In genomic region chr2:225334524-225334923, GRCh38 we compare ENCODE assay signal across 21 cellular contexts.
A peak's percentile ranks its signal among the peaks of the same experiment; 100 is the strongest.
DNase-seq lines count a peak whose midpoint lies in the region; ATAC-seq and TF ChIP-seq lines count a peak whose summit lies in the region.
"Had no signal": no experiment of that assay in that cellular context is flagged by ENCODE, and none has a peak within 500 bp of the region (broad histone marks: within the 10 kb centered on the region; RNA-seq: fewer than 3 reads in every experiment).

No MANE protein-coding gene starts in this region.

- TF ChIP-seq CTCF in transverse colon (IDR thresholded peaks at IDR 0.05) (no peak), right atrium auricular region (IDR thresholded peaks at IDR 0.05) (no peak), tibial nerve (IDR thresholded peaks at IDR 0.05) (no peak)
- no peak for TF ChIP-seq CTCF in CD8-positive, alpha-beta T cell (IDR thresholded peaks at IDR 0.05)

- CTCF ChIA-PET in CD8-positive, alpha-beta T cell (lab: Charles Lee): no interaction called here

- no peak overlapping the region for H3K4me3 Mint-ChIP-seq in CD8-positive, alpha-beta T cell
- H3K4me3 Mint-ChIP-seq: CD4-positive, alpha-beta T cell had no signal

- H3K4me3 ChIP-seq in transverse colon (no peak overlapping the region), right atrium auricular region (no peak overlapping the region), tibial nerve (no peak overlapping the region)
- H3K4me3 ChIP-seq in CD8-positive, alpha-beta T cell (ENCODE audit: low read depth, low read length): no peak overlapping the region
- H3K4me3 ChIP-seq: heart right ventricle, spleen, stomach had no signal

- no peak for ATAC-seq in SK-N-SH treated with all-trans-retinoic acid at 6 μM for 48 hours
- ATAC-seq in CD8-positive, alpha-beta T cell: no peak
- ATAC-seq: esophagus mucosa, heart right ventricle had no signal

- TF ChIP-seq EP300 in transverse colon (IDR thresholded peaks at IDR 0.05; ENCODE audit: low read depth) (no peak), tibial nerve (IDR thresholded peaks at IDR 0.05) (no peak)

- no peaks in the 10 kb centered on the region for H3K36me3 Mint-ChIP-seq in CD8-positive, alpha-beta T cell

- peaks cover 3% of the 10 kb centered on the region for H3K27me3 Mint-ChIP-seq in CD8-positive, alpha-beta T cell (ENCODE audit: low read depth)

- intact Hi-C loops in transverse colon (cut with DNase I; ENCODE audit: low total_unique reads): no loop called here
- intact Hi-C loops in CD8-positive, alpha-beta T cell (cut with DNase I, micrococcal nuclease): no loop called here

- H3K27ac Mint-ChIP-seq in CD8-positive, alpha-beta T cell: no peak overlapping the region
- H3K27ac Mint-ChIP-seq: CD4-positive, alpha-beta T cell had no signal

- in situ Hi-C loops in transverse colon (cut with MboI; ENCODE audit: low pct_ligation_motif_present in 1 of 4, low pct_unique_long_range_greater_than_20kb in 1 of 4, low sequenced_read_pairs in 3 of 4): no loop called here

- 41 to 43% methylated on average over 2 to 4 of the region's 4 CpGs for WGBS in transverse colon (ENCODE audit: low coverage in 1 of 2), 2 donors
- WGBS in tibial nerve, 2 donors: 63 to 68% methylated on average over 4 of the region's 4 CpGs

- H3K27ac ChIP-seq in transverse colon (no peak overlapping the region), right atrium auricular region (no peak overlapping the region), tibial nerve (no peak overlapping the region)
- H3K27ac ChIP-seq in CD8-positive, alpha-beta T cell (ENCODE audit: low read depth, low read length): no peak overlapping the region
- H3K27ac ChIP-seq: heart right ventricle, HL-60, parathyroid adenoma, spleen, stomach had no signal

- TF ChIP-seq POLR2A in transverse colon (IDR thresholded peaks at IDR 0.05) (no peak), tibial nerve (IDR thresholded peaks at IDR 0.05) (no peak)

- H3K4me1 ChIP-seq in transverse colon (no peaks in the 10 kb centered on the region), right atrium auricular region (no peaks in the 10 kb centered on the region), tibial nerve (no peaks in the 10 kb centered on the region)
- H3K4me1 ChIP-seq in CD8-positive, alpha-beta T cell (ENCODE audit: insufficient read depth, low read length): no peaks in the 10 kb centered on the region
- H3K4me1 ChIP-seq: heart right ventricle, parathyroid adenoma, spleen, stomach had no signal

- DNase-seq in NCI-H187 treated with DMSO at 0.1 percent for 48 hours (lab: John Stamatoyannopoulos, UW) (peak; percentile 1), NCI-H187 (lab: John Stamatoyannopoulos, UW) (no peak), NCI-H2171 treated with DMSO at 0.1 percent for 48 hours (lab: John Stamatoyannopoulos, UW) (peak; percentile 81), transverse colon (no peak), right atrium auricular region (ENCODE audit: low spot score) (no peak), tibial nerve (ENCODE audit: low spot score in 2 of 2) (no peak)
- no peak for DNase-seq in CD8-positive, alpha-beta T cell
- DNase-seq: activated CD4-positive, CD25-positive, alpha-beta regulatory T cell; activated effector memory CD4-positive, alpha-beta T cell treated with Interleukin-2 at 50 U/mL for 16 hours; aorta; CD4-positive, alpha-beta T cell; heart right ventricle; KG1; kidney glomerular epithelial cell; NCI-H524 treated with DMSO at 0.1 percent for 48 hours; spleen; stomach had no signal

- H3K36me3 ChIP-seq in transverse colon (no peaks in the 10 kb centered on the region), right atrium auricular region (no peaks in the 10 kb centered on the region), tibial nerve (no peaks in the 10 kb centered on the region)
- no peaks in the 10 kb centered on the region for H3K36me3 ChIP-seq in CD8-positive, alpha-beta T cell (ENCODE audit: insufficient read depth, low read length)
- H3K36me3 ChIP-seq: heart right ventricle, spleen, stomach had no signal

- POLR2A ChIA-PET in CD8-positive, alpha-beta T cell (lab: Charles Lee): no interaction called here

- H3K9me3 ChIP-seq in transverse colon: no peaks in the 10 kb centered on the region
- no peaks in the 10 kb centered on the region for H3K9me3 ChIP-seq in right atrium auricular region
- H3K9me3 ChIP-seq in tibial nerve: no peaks in the 10 kb centered on the region
- H3K9me3 ChIP-seq in CD8-positive, alpha-beta T cell (ENCODE audit: low read length): no peaks in the 10 kb centered on the region
- H3K9me3 ChIP-seq: spleen, stomach had no signal

- H3K9me3 Mint-ChIP-seq in CD8-positive, alpha-beta T cell: no peaks in the 10 kb centered on the region
- H3K9me3 Mint-ChIP-seq: CD4-positive, alpha-beta T cell had no signal

- H3K27me3 ChIP-seq in transverse colon (no peaks in the 10 kb centered on the region), right atrium auricular region (no peaks in the 10 kb centered on the region), tibial nerve (no peaks in the 10 kb centered on the region)
- H3K27me3 ChIP-seq in CD8-positive, alpha-beta T cell (ENCODE audit: insufficient read depth, low read length): no peaks in the 10 kb centered on the region
- H3K27me3 ChIP-seq: heart right ventricle, spleen, stomach had no signal

- no peaks in the 10 kb centered on the region for H3K4me1 Mint-ChIP-seq in CD8-positive, alpha-beta T cell (ENCODE audit: low read depth)

TF ChIP-seq in SK-N-SH treated with all-trans-retinoic acid at 6 μM for 48 hours, 23 proteins besides CTCF, POLR2A, EP300 and RAD21:
- TF ChIP-seq TCF4 (CRISPR knock-in tag; IDR thresholded peaks at IDR 0.05; ENCODE audit: borderline replicate concordance): peak; percentile 94
- TF ChIP-seq TSHZ2 (CRISPR knock-in tag; IDR thresholded peaks at IDR 0.05): peak; percentile 70; the same call in 1 of the 2 replicates
- no peak for TF ChIP-seq ARNTL (CRISPR knock-in tag; IDR thresholded peaks at IDR 0.05; ENCODE audit: borderline replicate concordance, low read depth)
- no peak for TF ChIP-seq GLIS3 (CRISPR knock-in tag; IDR thresholded peaks at IDR 0.05)
- TF ChIP-seq BACH2 (CRISPR knock-in tag; IDR thresholded peaks at IDR 0.05; ENCODE audit: borderline replicate concordance): no peak
- TF ChIP-seq ZNF8 (CRISPR knock-in tag; IDR thresholded peaks at IDR 0.05): peak; percentile 17; the same call in 1 of the 2 replicates
- no peak for TF ChIP-seq ZNF565 (CRISPR knock-in tag; conservative IDR thresholded peaks at IDR 0.05; ENCODE audit: low read depth)

Comparison
In these comparisons a context has a peak if more than half of its experiments do, and no peak if none do; other contexts are left out.
1. DNase-seq: peak in NCI-H187 treated with DMSO at 0.1 percent for 48 hours (single experiment) and NCI-H2171 treated with DMSO at 0.1 percent for 48 hours (single experiment); none in NCI-H187 (0 of 2), transverse colon (single experiment), right atrium auricular region (single experiment), tibial nerve (0 of 2) and CD8-positive, alpha-beta T cell (0 of 7).